Comparison of ENCODE assay signal across 24 cellular contexts in genomic region chr15:89226359-89227221, GRCh38. TPM values are rescaled to one million over a fixed set of nuclear protein-coding genes. Genes with fewer than 3 reads are reported as not detected.
"Had no signal": no experiment of that assay in that cellular context is flagged by ENCODE, and none has a peak within 500 bp of the region (broad histone marks: within the 10 kb centered on the region; RNA-seq: fewer than 3 reads in every experiment).

No MANE protein-coding gene starts in this region.

- H3K27me3 ChIP-seq: breast epithelium, gastrocnemius medialis, left lung had no signal

- H3K79me2 ChIP-seq: parathyroid adenoma had no signal

- H3K4me1 ChIP-seq: breast epithelium, gastrocnemius medialis, heart left ventricle, left lung, parathyroid adenoma had no signal

- H3K36me3 ChIP-seq: breast epithelium, gastrocnemius medialis, heart left ventricle, left lung had no signal

- H3K4me3 ChIP-seq: breast epithelium, gastrocnemius medialis, heart left ventricle, left lung, smooth muscle cell had no signal

- FAIRE-seq: endometrium had no signal

- H2AFZ ChIP-seq: parathyroid adenoma had no signal

- H3K27ac ChIP-seq: breast epithelium, gastrocnemius medialis, heart left ventricle, left lung, parathyroid adenoma had no signal

- DNase-seq: activated CD4-positive, alpha-beta T cell treated with anti-CD3 and anti-CD28 coated beads, Interleukin-2, amount 10 ng/mL, durations not matched to agents 24 days and 14 days; activated CD8-positive, alpha-beta T cell treated with anti-CD3 and anti-CD28 coated beads for 36 hours; activated effector memory CD4-positive, alpha-beta T cell treated with anti-CD3 and anti-CD28 coated beads, Interleukin-2, amount 50 U/mL, for 16 hours; activated naive CD4-positive, alpha-beta T cell treated with anti-CD3 and anti-CD28 coated beads, Interleukin-2, amount 50 U/mL, for 16 hours; activated T-cell treated with anti-CD3 and anti-CD28 coated beads, Interleukin-2, amount 50 U/mL, for 72 hours; aorta; cerebellar nuclear complex; cortex of kidney; gastrocnemius medialis; heart left ventricle; left lung; stimulated activated CD4-positive, alpha-beta T cell treated with anti-CD3 and anti-CD28 coated beads, Interleukin-4, amount 100 ng/mL, for 24 hours; T-cell; T-helper 9 cell had no signal

- H3K4me2 ChIP-seq: smooth muscle cell had no signal

- ATAC-seq: activated CD8-positive, alpha-beta T cell treated with anti-CD3 and anti-CD28 coated beads for 36 hours; activated T-cell treated with anti-CD3 and anti-CD28 coated beads, Interleukin-2, amount 50 U/mL, for 72 hours; gastrocnemius medialis; heart left ventricle; left lung; sciatic nerve; stimulated activated memory B cell treated with anti-CD40 and anti-IgM and Interleukin-4, amounts not matched to agents 10 μg/mL and 1 μg/mL and 100 μg/mL, for 72 hours; T-cell had no signal

- H3K9ac ChIP-seq: parathyroid adenoma had no signal

- H3K9me3 ChIP-seq: breast epithelium, gastrocnemius medialis, heart left ventricle, left lung had no signal

RNA-seq across cellular contexts. Expression of gene RLBP1, which starts 5.2 kb away (rescaled TPM):
- total RNA-seq: activated CD4-positive, alpha-beta T cell treated with anti-CD3 and anti-CD28 coated beads, Interleukin-2, amount 10 ng/mL, durations not matched to agents 24 days and 14 days; activated CD8-positive, alpha-beta T cell treated with anti-CD3 and anti-CD28 coated beads for 36 hours; aorta; breast epithelium; gastrocnemius medialis; heart left ventricle; kidney epithelial cell; left lung; mononuclear cell; sciatic nerve; smooth muscle cell; T-cell; urinary bladder had no signal
- polyA plus RNA-seq: aorta, esophagus, heart left ventricle, smooth muscle cell, urinary bladder had no signal
